Comparison of ENCODE assay signal across 14 cellular contexts in genomic region chr11:47607380-47607779, GRCh38. TPM values are rescaled to one million over a fixed set of nuclear protein-coding genes. Genes with fewer than 3 reads are reported as not detected.
A peak's percentile ranks its signal among the peaks of the same experiment; 100 is the strongest.
DNase-seq lines count a peak whose midpoint lies in the region; ATAC-seq and TF ChIP-seq lines count a peak whose summit lies in the region.
"Had no signal": no experiment of that assay in that cellular context is flagged by ENCODE, and none has a peak within 500 bp of the region (broad histone marks: within the 10 kb centered on the region; RNA-seq: fewer than 3 reads in every experiment).

No MANE protein-coding gene starts in this region.

- intact Hi-C loops in Right ventricle myocardium inferior (cut with DNase I) = no loop called here
- intact Hi-C loops in cardiac septum (cut with DNase I) = loop anchor here (10.0 kb wide), 1 partner anchor 113 kb away; no protein-coding TSS in a partner anchor
- intact Hi-C loops in ascending aorta (cut with DNase I) = no loop called here

- no peak overlapping the region for H3K18ac ChIP-seq in mesendoderm (ENCODE audit: low read length)

- H2BK15ac ChIP-seq in mesendoderm (replicated peaks; ENCODE audit: low read depth) = no peak overlapping the region

- CTCF ChIA-PET in WTC11 (lab: Charles Lee) = interaction anchor here (1.0 to 1.4 kb wide), 2 partner anchors 10 to 54 kb away, joined by 4 to 5 read pairs; partner anchors contain the start of gene CELF1

- H3K9me3 ChIP-seq in lung (ENCODE audit: control insufficient read depth in 2 of 2, insufficient read depth in 1 of 2, low read length in 1 of 2) = no peaks in the 10 kb centered on the region
- no peaks in the 10 kb centered on the region for H3K9me3 ChIP-seq in ascending aorta
- H3K9me3 ChIP-seq: A549 had no signal

- H3K9me3 Mint-ChIP-seq in WTC11 = no peaks in the 10 kb centered on the region

- no peaks in the 10 kb centered on the region for H3K36me3 Mint-ChIP-seq in WTC11

- H3K4me1 ChIP-seq in lung (ENCODE audit: control insufficient read depth in 2 of 2, insufficient read depth in 2 of 2, low read length in 2 of 2) = peaks cover 0 to 12% of the 10 kb centered on the region in 2 donors
- no peaks in the 10 kb centered on the region for H3K4me1 ChIP-seq in ascending aorta
- H3K4me1 ChIP-seq in mesendoderm (ENCODE audit: control insufficient read depth, low read depth, low read length) = no peaks in the 10 kb centered on the region
- H3K4me1 ChIP-seq: A549 had no signal

- no peak overlapping the region for H3K23ac ChIP-seq in mesendoderm (ENCODE audit: low read length)

- no peaks in the 10 kb centered on the region; the same call in 1 of the 2 replicates for H3K27me3 Mint-ChIP-seq in WTC11 (ENCODE audit: low read depth)

- H2BK5ac ChIP-seq in mesendoderm (ENCODE audit: low read length) = no peak overlapping the region

- H3K4me2 ChIP-seq in mesendoderm (ENCODE audit: low read length) = no peak overlapping the region
- H3K4me2 ChIP-seq: A549 had no signal

- H3K56ac ChIP-seq in mesendoderm (ENCODE audit: low read length) = no peak overlapping the region

- POLR2A ChIA-PET in WTC11 (lab: Charles Lee) = interaction anchor here (0.5 kb wide), 1 partner anchor 66 kb away, joined by 5 read pairs; no protein-coding TSS in a partner anchor

- no peaks in the 10 kb centered on the region for H3K79me1 ChIP-seq in mesendoderm (ENCODE audit: low read length)

- 90 to 91% methylated on average over 7 of the region's 7 CpGs for WGBS in lung, 2 donors
- no CpG with 5 or more reads among the region's 7 CpGs for WGBS in mesendoderm (ENCODE audit: extremely low coverage, insufficient coverage, low lambda C conversion rate)

- peak; percentile 46 for ATAC-seq in Right ventricle myocardium inferior
- ATAC-seq in lung (ENCODE audit: insufficient read depth, low FRiP score) = peak; percentile 11
- ATAC-seq in GM18502 (IDR thresholded peaks at IDR 0.05; ENCODE audit: poor library complexity, unreplicated experiment) = no peak
- ATAC-seq in WTC11 = no peak
- ATAC-seq: A549 had no signal

- peak; percentile 81 for DNase-seq in Right ventricle myocardium inferior (ENCODE audit: missing footprints)
- DNase-seq in cardiac septum (ENCODE audit: low spot score) = no peak
- DNase-seq in lung (ENCODE audit: low spot score) = no peak
- no peak for DNase-seq in ascending aorta (ENCODE audit: low spot score in 2 of 2)
- DNase-seq in mesendoderm = no peak
- no peak for DNase-seq in WTC11 (ENCODE audit: low spot score)
- DNase-seq: activated CD4-positive, CD25-positive, alpha-beta regulatory T cell; activated naive CD4-positive, alpha-beta T cell treated with Interleukin-2 at 50 U/mL for 16 hours; NCI-H1105; nucleus accumbens had no signal

- no peak for TF ChIP-seq CTCF in lung (IDR thresholded peaks at IDR 0.05; ENCODE audit: control extremely low read depth, extremely low read depth)
- TF ChIP-seq CTCF in ascending aorta (IDR thresholded peaks at IDR 0.05) = no peak
- no peak for TF ChIP-seq CTCF in WTC11 (IDR thresholded peaks at IDR 0.05)

- H3K27ac Mint-ChIP-seq in WTC11 = no peak overlapping the region

- H3K27ac ChIP-seq in cingulate gyrus (ENCODE audit: low read depth, low read length) = peak overlapping the region; percentile 49
- H3K27ac ChIP-seq in lung (ENCODE audit: low read depth in 1 of 2, low read length in 1 of 2) = no peak overlapping the region
- no peak overlapping the region for H3K27ac ChIP-seq in ascending aorta
- no peak overlapping the region for H3K27ac ChIP-seq in mesendoderm (ENCODE audit: low read depth, low read length)
- H3K27ac ChIP-seq: A549 had no signal

- H3K36me3 ChIP-seq in lung (ENCODE audit: control insufficient read depth in 2 of 2, insufficient read depth in 2 of 2, low read length in 2 of 2) = peaks cover 0 to 8% of the 10 kb centered on the region in 2 donors
- H3K36me3 ChIP-seq in ascending aorta = peaks cover 4 to 5% of the 10 kb centered on the region in 2 donors
- no peaks in the 10 kb centered on the region for H3K36me3 ChIP-seq in mesendoderm (ENCODE audit: control insufficient read depth, insufficient read depth, low read length)

- H2BK120ac ChIP-seq in mesendoderm (ENCODE audit: low read depth, low read length) = no peak overlapping the region

- H2AK5ac ChIP-seq in mesendoderm (ENCODE audit: low read length) = no peak overlapping the region

- H4K5ac ChIP-seq in mesendoderm (ENCODE audit: low read length) = no peak overlapping the region

- H3K4me3 ChIP-seq in lung = no peak overlapping the region
- H3K4me3 ChIP-seq in ascending aorta = no peak overlapping the region
- no peak overlapping the region for H3K4me3 ChIP-seq in mesendoderm (ENCODE audit: low read length)
- H3K4me3 ChIP-seq: A549 had no signal

- no peaks in the 10 kb centered on the region for H3K79me2 ChIP-seq in mesendoderm (ENCODE audit: control insufficient read depth, insufficient read depth, low read length)

- no peak overlapping the region for H3K4ac ChIP-seq in mesendoderm (ENCODE audit: low read depth, low read length)

- no peak overlapping the region for H3K9ac ChIP-seq in mesendoderm (ENCODE audit: low read length)

- H3K27me3 ChIP-seq in lung (ENCODE audit: control insufficient read depth, insufficient read depth) (no peaks in the 10 kb centered on the region), ascending aorta (no peaks in the 10 kb centered on the region), mesendoderm (ENCODE audit: insufficient read depth, low read length, poor library complexity) (no peaks in the 10 kb centered on the region)

- H4K8ac ChIP-seq in mesendoderm (ENCODE audit: low read depth, low read length) = no peak overlapping the region

- no peak overlapping the region for H3K4me3 Mint-ChIP-seq in WTC11

- no peaks in the 10 kb centered on the region for H3K4me1 Mint-ChIP-seq in WTC11

TF ChIP-seq in WTC11, 78 proteins besides CTCF, POLR2A, EP300 and RAD21 (continues in another document):
- TF ChIP-seq, protein P1, sequence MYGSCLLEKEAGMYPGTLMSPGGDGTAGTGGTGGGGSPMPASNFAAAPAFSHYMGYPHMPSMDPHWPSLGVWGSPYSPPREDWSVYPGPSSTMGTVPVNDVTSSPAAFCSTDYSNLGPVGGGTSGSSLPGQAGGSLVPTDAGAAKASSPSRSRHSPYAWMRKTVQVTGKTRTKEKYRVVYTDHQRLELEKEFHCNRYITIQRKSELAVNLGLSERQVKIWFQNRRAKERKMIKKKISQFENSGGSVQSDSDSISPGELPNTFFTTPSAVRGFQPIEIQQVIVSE (CRISPR knock-in tag; IDR thresholded peaks at IDR 0.05; ENCODE audit: borderline replicate concordance) = no peak
- TF ChIP-seq, protein P2, sequence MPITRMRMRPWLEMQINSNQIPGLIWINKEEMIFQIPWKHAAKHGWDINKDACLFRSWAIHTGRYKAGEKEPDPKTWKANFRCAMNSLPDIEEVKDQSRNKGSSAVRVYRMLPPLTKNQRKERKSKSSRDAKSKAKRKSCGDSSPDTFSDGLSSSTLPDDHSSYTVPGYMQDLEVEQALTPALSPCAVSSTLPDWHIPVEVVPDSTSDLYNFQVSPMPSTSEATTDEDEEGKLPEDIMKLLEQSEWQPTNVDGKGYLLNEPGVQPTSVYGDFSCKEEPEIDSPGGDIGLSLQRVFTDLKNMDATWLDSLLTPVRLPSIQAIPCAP (CRISPR knock-in tag; IDR thresholded peaks at IDR 0.05) = no peak
- TF ChIP-seq IRF2 (CRISPR knock-in tag; IDR thresholded peaks at IDR 0.05; ENCODE audit: borderline replicate concordance, low read depth) (no peak), NR1H2 (CRISPR knock-in tag; IDR thresholded peaks at IDR 0.05) (no peak), E2F1 (CRISPR knock-in tag; IDR thresholded peaks at IDR 0.05) (no peak), ATF3 (CRISPR knock-in tag; conservative IDR thresholded peaks at IDR 0.05) (no peak), HMGA2 (CRISPR knock-in tag; IDR thresholded peaks at IDR 0.05) (no peak)

RNA-seq across cellular contexts. Expression of gene C1QTNF4, which starts 13.2 kb away (rescaled TPM):
- 0.24 TPM for total RNA-seq in Right ventricle myocardium inferior
- 0.51 TPM for total RNA-seq in cardiac septum
- total RNA-seq in lung = 1 to 10 TPM in 1 of 2 donors, under 1 TPM in 1; 0.40 to 1.8 TPM
- 1 to 10 TPM; 1.1 to 1.2 TPM for polyA plus RNA-seq in lung
- not detected for total RNA-seq in ascending aorta
- 0.53 TPM for polyA plus RNA-seq in mesendoderm (2013, experiment 1 of 2)
- polyA plus RNA-seq in mesendoderm (2013, experiment 2 of 2) = 0.52 TPM
- 9.5 to 10.7 TPM (median 9.5 TPM) in 3 replicates for total RNA-seq in WTC11 (2021)
- polyA plus RNA-seq: A549 had no signal

RNA-seq across cellular contexts. Expression of gene FAM180B, which starts 20.9 kb away (rescaled TPM):
- total RNA-seq in Right ventricle myocardium inferior = 0.22 TPM
- not detected for total RNA-seq in cardiac septum
- total RNA-seq in lung = under 1 TPM in 1 of 2 donors, not detected in 1; 0.34 TPM
- under 1 TPM; 0.05 to 0.10 TPM for polyA plus RNA-seq in lung
- total RNA-seq in ascending aorta = not detected
- polyA plus RNA-seq in mesendoderm (2013, experiment 1 of 2) = 0.07 TPM
- 0.03 TPM for polyA plus RNA-seq in mesendoderm (2013, experiment 2 of 2)
- total RNA-seq in WTC11 (2021) = 0.16 to 0.28 TPM in 2 of 3 replicates, not detected in the other
- total RNA-seq: glomerular endothelial cell had no signal
- polyA plus RNA-seq: A549 had no signal

RNA-seq across cellular contexts. Expression of gene NDUFS3, which starts 28.5 kb away (rescaled TPM):
- 342 TPM for total RNA-seq in Right ventricle myocardium inferior
- total RNA-seq in cardiac septum = 234 TPM
- 10 to 100 TPM; 32.2 to 89.5 TPM for total RNA-seq in lung
- polyA plus RNA-seq in lung = 100 to 1,000 TPM in 1 of 2 donors, 10 to 100 TPM in 1; 90.5 to 168 TPM
- 19.9 TPM for total RNA-seq in ascending aorta
- 123 TPM for polyA plus RNA-seq in mesendoderm (2013, experiment 1 of 2)
- polyA plus RNA-seq in mesendoderm (2013, experiment 2 of 2) = 123 TPM
- total RNA-seq in WTC11 (2021) = 111 to 140 TPM (median 125 TPM) in 3 replicates

RNA-seq across cellular contexts. Expression of gene KBTBD4, which starts 28.6 kb away (rescaled TPM):
- 13.1 TPM for total RNA-seq in Right ventricle myocardium inferior
- 14.3 TPM for total RNA-seq in cardiac septum
- total RNA-seq in lung = 10 to 100 TPM; 15.0 to 17.1 TPM
- polyA plus RNA-seq in lung = 10 to 100 TPM in 1 of 2 donors, 1 to 10 TPM in 1; 5.8 to 16.9 TPM
- total RNA-seq in ascending aorta = 14.8 TPM
- 8.1 TPM for polyA plus RNA-seq in mesendoderm (2013, experiment 1 of 2)
- 8.4 TPM for polyA plus RNA-seq in mesendoderm (2013, experiment 2 of 2)
- 12.3 to 14.3 TPM (median 13.9 TPM) in 3 replicates for total RNA-seq in WTC11 (2021)

RNA-seq across cellular contexts. Expression of gene MTCH2, which starts 35.0 kb away (rescaled TPM):
- 103 TPM for total RNA-seq in Right ventricle myocardium inferior
- 77.4 TPM for total RNA-seq in cardiac septum
- total RNA-seq in lung = 10 to 100 TPM; 33.0 to 76.2 TPM
- 10 to 100 TPM; 45.4 to 74.3 TPM for polyA plus RNA-seq in lung
- 55.9 TPM for total RNA-seq in ascending aorta
- 140 TPM for polyA plus RNA-seq in mesendoderm (2013, experiment 1 of 2)
- 139 TPM for polyA plus RNA-seq in mesendoderm (2013, experiment 2 of 2)
- 141 to 160 TPM (median 141 TPM) in 3 replicates for total RNA-seq in WTC11 (2021)

Comparison
In these comparisons a context has a peak if more than half of its experiments do, and no peak if none do; other contexts are left out.
1. ATAC-seq: peak in Right ventricle myocardium inferior (single experiment) and lung (single experiment); none in GM18502 (single experiment) and WTC11 (single experiment).